10 cellular contexts compared by ENCODE assay signal in genomic region chr10:109966961-109967738, GRCh38. TPM values are rescaled to one million over a fixed set of nuclear protein-coding genes. Genes with fewer than 3 reads are reported as not detected.
DNase-seq lines count a peak whose midpoint lies in the region; ATAC-seq and TF ChIP-seq lines count a peak whose summit lies in the region.
"Had no signal": no experiment of that assay in that cellular context is flagged by ENCODE, and none has a peak within 500 bp of the region (broad histone marks: within the 10 kb centered on the region; RNA-seq: fewer than 3 reads in every experiment).

No MANE protein-coding gene starts in this region.

- no peak for TF ChIP-seq CTCF in mucosa of descending colon (IDR thresholded peaks at IDR 0.05)

- TF ChIP-seq POLR2A in GM18505 (IDR thresholded peaks at IDR 0.05; ENCODE audit: borderline replicate concordance, extremely low read depth, insufficient read depth, insufficient read length) = no peak

- H2AFZ ChIP-seq in ACC112 (ENCODE audit: low read length, unreplicated experiment) = peak overlapping the region; percentile 45

- H3K4me3 ChIP-seq in ACC112 (ENCODE audit: low read depth, low read length) (peak overlapping the region; percentile 59), mucosa of descending colon (no peak overlapping the region)
- H3K4me3 ChIP-seq: BLaER1 had no signal

- H3K27ac ChIP-seq in ACC112 (ENCODE audit: low read depth, low read length) = peak overlapping the region; percentile 81
- H3K27ac ChIP-seq: BLaER1 had no signal

- peak; percentile 14 for ATAC-seq in mucosa of descending colon
- ATAC-seq in GM18505 (IDR thresholded peaks at IDR 0.05; ENCODE audit: unreplicated experiment) = no peak
- ATAC-seq in GM18873 (IDR thresholded peaks at IDR 0.05; ENCODE audit: low FRiP score, unreplicated experiment) = no peak

- H3K79me2 ChIP-seq in ACC112 (ENCODE audit: control insufficient read depth, insufficient read depth, low read length, unreplicated experiment) = no peaks in the 10 kb centered on the region

- intact Hi-C loops in mucosa of descending colon (cut with DNase I, micrococcal nuclease) = no loop called here

- no peaks in the 10 kb centered on the region for H3K9me3 ChIP-seq in mucosa of descending colon
- H3K9me3 ChIP-seq: BLaER1 had no signal

- no peaks in the 10 kb centered on the region for H3K36me3 ChIP-seq in ACC112 (ENCODE audit: insufficient read depth, low read length)
- H3K36me3 ChIP-seq in mucosa of descending colon (ENCODE audit: low read depth) = no peaks in the 10 kb centered on the region
- H3K36me3 ChIP-seq: BLaER1 had no signal

- peaks cover 42% of the 10 kb centered on the region for H3K4me1 ChIP-seq in ACC112 (ENCODE audit: control insufficient read depth, insufficient read depth, low read length, unreplicated experiment)
- peaks cover 9% of the 10 kb centered on the region for H3K4me1 ChIP-seq in mucosa of descending colon (ENCODE audit: low read depth)
- H3K4me1 ChIP-seq: BLaER1 had no signal

- no peaks in the 10 kb centered on the region for H3K27me3 ChIP-seq in ACC112 (ENCODE audit: insufficient read depth, low read length)
- H3K27me3 ChIP-seq: BLaER1 had no signal

- DNase-seq in NCI-H1694 (lab: John Stamatoyannopoulos, UW) (peak; percentile 49), dermis blood vessel endothelial cell (peak; percentile 70), mucosa of descending colon (peak in 1 of 3 donors; percentile 47), NCI-H2029 treated with DMSO at 0.1 percent for 48 hours (lab: John Stamatoyannopoulos, UW) (no peak), SHP77 (lab: John Stamatoyannopoulos, UW) (no peak)
- DNase-seq: hippocampal formation had no signal

RNA-seq across cellular contexts. Expression of gene ADD3, which starts 40.6 kb away (rescaled TPM):
- total RNA-seq in dermis blood vessel endothelial cell (401 and 433 TPM in 2 replicates), mucosa of descending colon (100 to 1,000 TPM; 109 to 165 (median 141) TPM)

RNA-seq across cellular contexts. Expression of gene XPNPEP1, which starts 43.8 kb away (rescaled TPM):
- total RNA-seq in dermis blood vessel endothelial cell (180 and 256 TPM in 2 replicates), mucosa of descending colon (10 to 100 TPM; 66.6 to 97.7 (median 87.5) TPM)

Comparison
In these comparisons a context has a peak if more than half of its experiments do, and no peak if none do; other contexts are left out.
1. DNase-seq: peak in NCI-H1694 (single experiment) and dermis blood vessel endothelial cell (single experiment); none in NCI-H2029 treated with DMSO at 0.1 percent for 48 hours (single experiment) and SHP77 (0 of 2).